In genomic region chr1:246931549-246932365, GRCh38 we compare ENCODE assay signal across 1 cellular context.
TF ChIP-seq lines count a peak whose summit lies in the region.

Gene AHCTF1 (minus strand): TSS chr1:246931948. CDS start chr1:246918370, 13,578 bp downstream.

TF ChIP-seq in GM12878, 131 proteins besides CTCF, POLR2A, EP300 and RAD21 (continued from another document and continues in another):
- TF ChIP-seq REST (IDR thresholded peaks at IDR 0.05; ENCODE audit: low read depth, low read length) (peak; percentile 59; the same call in 1 of the 2 replicates), FOS (IDR thresholded peaks at IDR 0.05; ENCODE audit: borderline replicate concordance, extremely low read depth, insufficient read length) (no peak), SP1 (IDR thresholded peaks at IDR 0.05; ENCODE audit: low read depth, low read length) (no peak), FOXK2 (IDR thresholded peaks at IDR 0.05) (no peak), TBL1XR1 (IDR thresholded peaks at IDR 0.05; ENCODE audit: low read depth, low read length) (no peak), EGR1 (IDR thresholded peaks at IDR 0.05; ENCODE audit: borderline replicate concordance in 1 of 2, low read depth in 2 of 2, low read length in 2 of 2) (no peak; a peak in 1 of 3 replicates), CBFB (IDR thresholded peaks at IDR 0.05; ENCODE audit: low read depth) (peak; percentile 89), PML (IDR thresholded peaks at IDR 0.05; ENCODE audit: low read length) (no peak; the same call in 1 of the 2 replicates), ZSCAN29 (IDR thresholded peaks at IDR 0.05) (no peak), TAF1 (IDR thresholded peaks at IDR 0.05; ENCODE audit: borderline replicate concordance, low read depth, low read length) (peak; percentile 95), EZH2 (IDR thresholded peaks at IDR 0.05; ENCODE audit: borderline replicate concordance, control insufficient read depth, low read depth, low read length) (no peak), CEBPB (IDR thresholded peaks at IDR 0.05; ENCODE audit: borderline replicate concordance in 1 of 2, low read depth in 2 of 2, low read length in 2 of 2) (no peak), SRF (IDR thresholded peaks at IDR 0.05; ENCODE audit: low read depth in 2 of 2, low read length in 2 of 2) (peak in 1 of 2 experiments; percentile 36; a peak in 2 of 4 replicates), WRNIP1 (IDR thresholded peaks at IDR 0.05; ENCODE audit: borderline replicate concordance, low read depth, low read length) (no peak), CBX3 (IDR thresholded peaks at IDR 0.05; ENCODE audit: borderline replicate concordance, low read depth) (no peak), STAT1 (conservative IDR thresholded peaks at IDR 0.05) (0 out of 2 replicates have a peak, but pooled peaks have one; percentile 21), SUPT20H (IDR thresholded peaks at IDR 0.05; ENCODE audit: borderline replicate concordance, control insufficient read depth, low read depth, low read length) (no peak), TARDBP (IDR thresholded peaks at IDR 0.05; ENCODE audit: borderline replicate concordance) (peak; percentile 92; the same call in 1 of the 2 replicates), KDM1A (IDR thresholded peaks at IDR 0.05; ENCODE audit: borderline replicate concordance) (no peak), MAX (IDR thresholded peaks at IDR 0.05; ENCODE audit: low read depth, low read length) (peak; percentile 73; the same call in 1 of the 2 replicates), BCL3 (IDR thresholded peaks at IDR 0.05; ENCODE audit: borderline replicate concordance, insufficient read depth, low read depth, low read length, poor library complexity, severe bottlenecking) (no peak), ZNF592 (IDR thresholded peaks at IDR 0.05) (no peak), HDAC2 (IDR thresholded peaks at IDR 0.05) (no peak), ZNF274 (IDR thresholded peaks at IDR 0.05; ENCODE audit: insufficient read depth, insufficient read length) (no peak), RUNX3 (IDR thresholded peaks at IDR 0.05; ENCODE audit: low read length) (peak; percentile 42; the same call in 1 of the 2 replicates), NR2F1 (conservative IDR thresholded peaks at IDR 0.05) (no peak; the same call in 1 of the 2 replicates), SPI1 (IDR thresholded peaks at IDR 0.05; ENCODE audit: borderline replicate concordance, insufficient read depth, low read depth, low read length) (no peak), IKZF1 (conservative IDR thresholded peaks at IDR 0.05) (peak; percentile 93), NFIC (IDR thresholded peaks at IDR 0.05; ENCODE audit: low read depth, low read length) (no peak), SIN3A (IDR thresholded peaks at IDR 0.05; ENCODE audit: low read depth, low read length) (peak; percentile 94), ZBED1 (IDR thresholded peaks at IDR 0.05; ENCODE audit: borderline replicate concordance) (no peak), ZNF384 (IDR thresholded peaks at IDR 0.05; ENCODE audit: borderline replicate concordance, low read depth, low read length) (peak; percentile 57), CHD2 (IDR thresholded peaks at IDR 0.05; ENCODE audit: borderline replicate concordance, low read depth, low read length) (peak; percentile 99), MYB (IDR thresholded peaks at IDR 0.05; ENCODE audit: borderline replicate concordance, low read depth, low read length) (no peak), PAX8 (IDR thresholded peaks at IDR 0.05) (no peak), IKZF2 (IDR thresholded peaks at IDR 0.05) (peak; percentile 41 to 55; a peak in 2 of 4 replicates), JUNB (IDR thresholded peaks at IDR 0.05) (no peak), E2F8 (IDR thresholded peaks at IDR 0.05; ENCODE audit: low read depth, partially characterized antibody) (peak; percentile 40), KAT2A (conservative IDR thresholded peaks at IDR 0.05; ENCODE audit: control insufficient read depth, low read depth, low read length) (no peak), ZNF217 (IDR thresholded peaks at IDR 0.05) (no peak), E2F4 (IDR thresholded peaks at IDR 0.05; ENCODE audit: low read depth, low read length) (peak; percentile 99)
- TF ChIP-seq, protein P1, sequence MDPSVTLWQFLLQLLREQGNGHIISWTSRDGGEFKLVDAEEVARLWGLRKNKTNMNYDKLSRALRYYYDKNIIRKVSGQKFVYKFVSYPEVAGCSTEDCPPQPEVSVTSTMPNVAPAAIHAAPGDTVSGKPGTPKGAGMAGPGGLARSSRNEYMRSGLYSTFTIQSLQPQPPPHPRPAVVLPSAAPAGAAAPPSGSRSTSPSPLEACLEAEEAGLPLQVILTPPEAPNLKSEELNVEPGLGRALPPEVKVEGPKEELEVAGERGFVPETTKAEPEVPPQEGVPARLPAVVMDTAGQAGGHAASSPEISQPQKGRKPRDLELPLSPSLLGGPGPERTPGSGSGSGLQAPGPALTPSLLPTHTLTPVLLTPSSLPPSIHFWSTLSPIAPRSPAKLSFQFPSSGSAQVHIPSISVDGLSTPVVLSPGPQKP (IDR thresholded peaks at IDR 0.05; ENCODE audit: low read depth, low read length): 0 out of 2 replicates have a peak, but pooled peaks have one; percentile 40
- TF ChIP-seq, protein P2, sequence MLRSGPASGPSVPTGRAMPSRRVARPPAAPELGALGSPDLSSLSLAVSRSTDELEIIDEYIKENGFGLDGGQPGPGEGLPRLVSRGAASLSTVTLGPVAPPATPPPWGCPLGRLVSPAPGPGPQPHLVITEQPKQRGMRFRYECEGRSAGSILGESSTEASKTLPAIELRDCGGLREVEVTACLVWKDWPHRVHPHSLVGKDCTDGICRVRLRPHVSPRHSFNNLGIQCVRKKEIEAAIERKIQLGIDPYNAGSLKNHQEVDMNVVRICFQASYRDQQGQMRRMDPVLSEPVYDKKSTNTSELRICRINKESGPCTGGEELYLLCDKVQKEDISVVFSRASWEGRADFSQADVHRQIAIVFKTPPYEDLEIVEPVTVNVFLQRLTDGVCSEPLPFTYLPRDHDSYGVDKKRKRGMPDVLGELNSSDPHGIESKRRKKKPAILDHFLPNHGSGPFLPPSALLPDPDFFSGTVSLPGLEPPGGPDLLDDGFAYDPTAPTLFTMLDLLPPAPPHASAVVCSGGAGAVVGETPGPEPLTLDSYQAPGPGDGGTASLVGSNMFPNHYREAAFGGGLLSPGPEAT (IDR thresholded peaks at IDR 0.05; ENCODE audit: low read depth): 0 out of 2 replicates have a peak, but pooled peaks have one; percentile 45
- TF ChIP-seq, protein P3, sequence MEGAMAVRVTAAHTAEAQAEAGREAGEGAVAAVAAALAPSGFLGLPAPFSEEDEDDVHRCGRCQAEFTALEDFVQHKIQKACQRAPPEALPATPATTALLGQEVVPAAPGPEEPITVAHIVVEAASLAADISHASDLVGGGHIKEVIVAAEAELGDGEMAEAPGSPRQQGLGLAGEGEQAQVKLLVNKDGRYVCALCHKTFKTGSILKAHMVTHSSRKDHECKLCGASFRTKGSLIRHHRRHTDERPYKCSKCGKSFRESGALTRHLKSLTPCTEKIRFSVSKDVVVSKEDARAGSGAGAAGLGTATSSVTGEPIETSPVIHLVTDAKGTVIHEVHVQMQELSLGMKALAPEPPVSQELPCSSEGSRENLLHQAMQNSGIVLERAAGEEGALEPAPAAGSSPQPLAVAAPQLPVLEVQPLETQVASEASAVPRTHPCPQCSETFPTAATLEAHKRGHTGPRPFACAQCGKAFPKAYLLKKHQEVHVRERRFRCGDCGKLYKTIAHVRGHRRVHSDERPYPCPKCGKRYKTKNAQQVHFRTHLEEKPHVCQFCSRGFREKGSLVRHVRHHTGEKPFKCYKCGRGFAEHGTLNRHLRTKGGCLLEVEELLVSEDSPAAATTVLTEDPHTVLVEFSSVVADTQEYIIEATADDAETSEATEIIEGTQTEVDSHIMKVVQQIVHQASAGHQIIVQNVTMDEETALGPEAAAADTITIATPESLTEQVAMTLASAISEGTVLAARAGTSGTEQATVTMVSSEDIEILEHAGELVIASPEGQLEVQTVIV (IDR thresholded peaks at IDR 0.05; ENCODE audit: borderline replicate concordance, partially characterized antibody): no peak
